Comparison of ENCODE assay signal across 1 cellular context in genomic region chr10:119725550-119726290, GRCh38.
TF ChIP-seq lines count a peak whose summit lies in the region.

Gene INPP5F (plus strand): TSS chr10:119726050. CDS start chr10:119726263, 213 bp downstream.

TF ChIP-seq in HepG2, 621 proteins besides CTCF, POLR2A, EP300 and RAD21 (continued from another document and continues in another):
- TF ChIP-seq PLSCR1 (CRISPR knock-in tag; IDR thresholded peaks at IDR 0.05; ENCODE audit: borderline replicate concordance) (no peak), PREB (CRISPR knock-in tag; IDR thresholded peaks at IDR 0.05) (no peak), GFI1 (CRISPR knock-in tag; IDR thresholded peaks at IDR 0.05; ENCODE audit: borderline replicate concordance) (no peak), ARNTL (CRISPR knock-in tag; IDR thresholded peaks at IDR 0.05) (0 out of 2 replicates have a peak, but pooled peaks have one; percentile 13), ZNF20 (CRISPR knock-in tag; IDR thresholded peaks at IDR 0.05) (no peak), SRSF1 (optimal IDR thresholded peaks at IDR 0.05; ENCODE audit: low read depth, low read length) (no peak), NR2C2 (CRISPR knock-in tag; IDR thresholded peaks at IDR 0.05; ENCODE audit: borderline replicate concordance) (0 out of 2 replicates have a peak, but pooled peaks have one; percentile 10), SOX13 (IDR thresholded peaks at IDR 0.05) (no peak), SOX13 (CRISPR knock-in tag; conservative IDR thresholded peaks at IDR 0.05 in 1 of 2, IDR thresholded peaks at IDR 0.05 in 1 of 2) (peak in 1 of 2 experiments; percentile 35; a peak in 2 of 4 replicates), ZSCAN20 (CRISPR knock-in tag; IDR thresholded peaks at IDR 0.05; ENCODE audit: borderline replicate concordance) (peak; percentile 46; the same call in 1 of the 2 replicates), ZBTB10 (CRISPR knock-in tag; IDR thresholded peaks at IDR 0.05; ENCODE audit: borderline replicate concordance) (no peak; the same call in 1 of the 2 replicates), ZNF639 (CRISPR knock-in tag; conservative IDR thresholded peaks at IDR 0.05) (peak; percentile 86), REXO4 (CRISPR knock-in tag; IDR thresholded peaks at IDR 0.05; ENCODE audit: borderline replicate concordance) (no peak), ATF7 (IDR thresholded peaks at IDR 0.05) (no peak), ATF7 (CRISPR knock-in tag; IDR thresholded peaks at IDR 0.05) (no peak), TRIM24 (CRISPR knock-in tag; IDR thresholded peaks at IDR 0.05) (no peak), ZSCAN21 (CRISPR knock-in tag; IDR thresholded peaks at IDR 0.05; ENCODE audit: borderline replicate concordance) (no peak), ATF1 (CRISPR knock-in tag; IDR thresholded peaks at IDR 0.05) (no peak), SP140L (CRISPR knock-in tag; IDR thresholded peaks at IDR 0.05; ENCODE audit: borderline replicate concordance) (no peak), ZNF12 (CRISPR knock-in tag; IDR thresholded peaks at IDR 0.05) (no peak; the same call in 1 of the 2 replicates), ZNF513 (CRISPR knock-in tag; conservative IDR thresholded peaks at IDR 0.05) (no peak), ZNF775 (CRISPR knock-in tag; IDR thresholded peaks at IDR 0.05; ENCODE audit: borderline replicate concordance) (no peak), SSRP1 (CRISPR knock-in tag; IDR thresholded peaks at IDR 0.05) (no peak), SNAPC4 (CRISPR knock-in tag; IDR thresholded peaks at IDR 0.05) (peak; percentile 51; the same call in 1 of the 2 replicates), DBP (CRISPR knock-in tag; IDR thresholded peaks at IDR 0.05; ENCODE audit: not compliant biosample characterization) (peak; percentile 38), MTA1 (CRISPR knock-in tag; IDR thresholded peaks at IDR 0.05; ENCODE audit: borderline replicate concordance) (peak; percentile 26; the same call in 1 of the 2 replicates), ZNF737 (CRISPR knock-in tag; IDR thresholded peaks at IDR 0.05; ENCODE audit: borderline replicate concordance) (no peak), ZNF704 (CRISPR knock-in tag; IDR thresholded peaks at IDR 0.05; ENCODE audit: borderline replicate concordance) (no peak), NR2F6 (IDR thresholded peaks at IDR 0.05) (no peak), NR2F6 (CRISPR knock-in tag; IDR thresholded peaks at IDR 0.05) (peak; percentile 57; the same call in 1 of the 2 replicates), ZNF556 (CRISPR knock-in tag; IDR thresholded peaks at IDR 0.05; ENCODE audit: borderline replicate concordance) (peak; percentile 35; the same call in 1 of the 2 replicates), NFRKB (IDR thresholded peaks at IDR 0.05) (no peak), ZNF574 (CRISPR knock-in tag; IDR thresholded peaks at IDR 0.05) (no peak), POLR2AphosphoS5 (IDR thresholded peaks at IDR 0.05; ENCODE audit: low read depth, low read length) (peak; percentile 92)
